ENCODE assay signal across 11 cellular contexts in genomic region chr18:30889582-30890301, GRCh38.
DNase-seq lines count a peak whose midpoint lies in the region; ATAC-seq, FAIRE-seq and TF ChIP-seq lines count a peak whose summit lies in the region.
"Had no signal": no experiment of that assay in that cellular context is flagged by ENCODE, and none has a peak within 500 bp of the region (broad histone marks: within the 10 kb centered on the region; RNA-seq: fewer than 3 reads in every experiment).

No MANE protein-coding gene starts in this region.

- in situ Hi-C loops in K562 (cut with MboI): no loop called here

- intact Hi-C loops in K562 (cut with micrococcal nuclease): loop anchor here (2.0 to 10.0 kb wide), 4 partner anchors 215 to 1015 kb away; no protein-coding TSS in a partner anchor

- POLR2A ChIA-PET in K562 (lab: Yijun Ruan, JAX): no interaction called here

- no peaks in the 10 kb centered on the region for H3F3A ChIP-seq in Loucy (ENCODE audit: low read depth)

- BruUV-seq in K562 (replicated peaks; lab: Mats Ljungman, UMichigan): no TSS peak

- no peak overlapping the region for H3K4me2 ChIP-seq in Loucy (ENCODE audit: low read depth, low read length, poor library complexity, severe bottlenecking)
- H3K4me2 ChIP-seq in K562 (ENCODE audit: insufficient read depth, low read length): no peak overlapping the region

- WGBS in K562 (ENCODE audit: insufficient coverage, low coverage, missing lambda C conversion rate): 8% methylated on average over 5 of the region's 5 CpGs

- DNase-seq in DMS53 (lab: John Stamatoyannopoulos, UW) (peak; percentile 72), K562 (ENCODE audit: extremely low read depth in 1 of 4, low spot score in 3 of 4) (peak in 1 of 4 experiments; percentile 60), medulla oblongata (ENCODE audit: extremely low spot score) (peak; percentile 70), GOT3 (lab: John Stamatoyannopoulos, UW) (no peak), GM19238 (ENCODE audit: insufficient read length, low spot score) (no peak)
- DNase-seq: T-helper 9 cell, uterus had no signal

- H4K20me1 ChIP-seq in Loucy (ENCODE audit: insufficient read depth, low read length, poor library complexity, severe bottlenecking) (no peaks in the 10 kb centered on the region), K562 (replicated peaks; ENCODE audit: control insufficient read depth, insufficient read depth, low read length) (no peaks in the 10 kb centered on the region)

- no peak overlapping the region for H3K27ac ChIP-seq in K562 (ENCODE audit: extremely low read depth, low read depth, low read length)
- H3K27ac ChIP-seq: right atrium auricular region, uterus had no signal

- no peaks in the 10 kb centered on the region for H3K79me2 ChIP-seq in Loucy (ENCODE audit: insufficient read depth, low read length)
- H3K79me2 ChIP-seq in K562 (ENCODE audit: control insufficient read depth, insufficient read depth, low read length): no peaks in the 10 kb centered on the region

- no peaks in the 10 kb centered on the region for H3K36me3 ChIP-seq in Loucy (ENCODE audit: insufficient read depth, low read length)
- no peaks in the 10 kb centered on the region for H3K36me3 ChIP-seq in K562 (ENCODE audit: control insufficient read depth, insufficient read depth, low read length)
- H3K36me3 ChIP-seq: right atrium auricular region, uterus had no signal

- H3K4me3 ChIP-seq in Loucy (ENCODE audit: low read length, poor library complexity, severe bottlenecking): no peak overlapping the region
- H3K4me3 ChIP-seq in K562: no peak overlapping the region
- H3K4me3 ChIP-seq: right atrium auricular region, uterus had no signal

- TF ChIP-seq CTCF in Loucy (conservative IDR thresholded peaks at IDR 0.05; ENCODE audit: low read length) (peak; percentile 38; the same call in 1 of the 2 replicates), K562 (IDR thresholded peaks at IDR 0.05 in 2 of 3, conservative IDR thresholded peaks at IDR 0.05 in 1 of 3; ENCODE audit: insufficient read depth in 2 of 3, low read depth in 1 of 3, low read length in 3 of 3) (peak; percentile 47 to 64 (median 62); a peak in 5 of 6 replicates)

- no peaks in the 10 kb centered on the region for H3K9me2 ChIP-seq in Loucy (replicated peaks; ENCODE audit: low read depth, low read length)

- H3K4me1 ChIP-seq in Loucy (ENCODE audit: insufficient read depth, low read length, poor library complexity, severe bottlenecking) (no peaks in the 10 kb centered on the region), K562 (replicated peaks in 1 of 2; ENCODE audit: control insufficient read depth in 2 of 2, insufficient read depth in 2 of 2, low read length in 2 of 2) (no peaks in the 10 kb centered on the region)
- H3K4me1 ChIP-seq: right atrium auricular region, uterus had no signal

- peak; percentile 82 to 83 for TF ChIP-seq RAD21 in K562 (CRISPR knock-in tag; conservative IDR thresholded peaks at IDR 0.05 in 1 of 2, IDR thresholded peaks at IDR 0.05 in 1 of 2)

- no peaks in the 10 kb centered on the region for H3K9me3 ChIP-seq in Loucy (ENCODE audit: insufficient read depth, low read depth, low read length)
- H3K9me3 ChIP-seq in K562 (replicated peaks; ENCODE audit: control insufficient read depth, insufficient read depth, low read depth, low read length): no peaks in the 10 kb centered on the region
- H3K9me3 ChIP-seq: right atrium auricular region, uterus had no signal

- H3K9ac ChIP-seq in Loucy (ENCODE audit: low read depth, low read length, poor library complexity, severe bottlenecking) (no peak overlapping the region), K562 (ENCODE audit: insufficient read depth in 1 of 2, low read depth in 2 of 2, low read length in 2 of 2) (no peak overlapping the region)

- H2AFZ ChIP-seq in Loucy (ENCODE audit: low read length) (no peak overlapping the region), K562 (ENCODE audit: low read depth, low read length) (no peak overlapping the region)

- TF ChIP-seq EP300 in K562 (IDR thresholded peaks at IDR 0.05; ENCODE audit: low read length): no peak

- FAIRE-seq in K562 (lab: Jason Lieb, UNC): peak; percentile 77

- ATAC-seq in K562 (peak; percentile 78), GM21723 (IDR thresholded peaks at IDR 0.05; ENCODE audit: unreplicated experiment) (no peak), HG02938 (IDR thresholded peaks at IDR 0.05; ENCODE audit: unreplicated experiment) (no peak)

- no peaks in the 10 kb centered on the region for H3K9me1 ChIP-seq in K562 (ENCODE audit: control insufficient read depth, insufficient read depth, low read length)

- CTCF ChIA-PET in K562 (lab: Yijun Ruan, JAX; ENCODE audit: low intra/inter-chr PET ratio): no interaction called here

- H3K27me3 ChIP-seq in Loucy (ENCODE audit: insufficient read depth, low read length, poor library complexity, severe bottlenecking) (no peaks in the 10 kb centered on the region), K562 (ENCODE audit: control insufficient read depth in 2 of 2, insufficient read depth in 2 of 2, low read length in 2 of 2) (no peaks in the 10 kb centered on the region)
- H3K27me3 ChIP-seq: right atrium auricular region, uterus had no signal

- TF ChIP-seq POLR2A in K562 (conservative IDR thresholded peaks at IDR 0.05): no peak

TF ChIP-seq in K562, 482 proteins besides CTCF, POLR2A, EP300 and RAD21:
- TF ChIP-seq STAG1 (CRISPR knock-in tag; IDR thresholded peaks at IDR 0.05; ENCODE audit: borderline replicate concordance): peak; percentile 16; the same call in 1 of the 2 replicates
- no peak for TF ChIP-seq ELK3 (CRISPR knock-in tag; IDR thresholded peaks at IDR 0.05)
- TF ChIP-seq ARID2 (IDR thresholded peaks at IDR 0.05): peak; percentile 60; the same call in 1 of the 2 replicates
- TF ChIP-seq TAF7 (tag; IDR thresholded peaks at IDR 0.05): no peak
- TF ChIP-seq DEAF1 (CRISPR knock-in tag; IDR thresholded peaks at IDR 0.05): peak; percentile 76
- peak; percentile 30; the same call in 1 of the 2 replicates for TF ChIP-seq CHAMP1 (IDR thresholded peaks at IDR 0.05)
- no peak for TF ChIP-seq MXI1 (IDR thresholded peaks at IDR 0.05; ENCODE audit: low read depth, low read length)
- TF ChIP-seq L3MBTL2 (IDR thresholded peaks at IDR 0.05): 0 out of 2 replicates have a peak, but pooled peaks have one; percentile 40
- no peak for TF ChIP-seq KLF16 (IDR thresholded peaks at IDR 0.05)
- peak; percentile 57 for TF ChIP-seq SMC3 (conservative IDR thresholded peaks at IDR 0.05; ENCODE audit: insufficient read depth, low read depth, low read length)
- peak; percentile 51 for TF ChIP-seq FOSL1 (tag; conservative IDR thresholded peaks at IDR 0.05)
TF ChIP-seq in K562: peak in this region for 7.

Comparison
In these comparisons a context has a peak if more than half of its experiments do, and no peak if none do; other contexts are left out.
1. DNase-seq: peak in DMS53 (single experiment) and medulla oblongata (single experiment); none in GOT3 (single experiment) and GM19238 (single experiment).